13 cellular contexts compared by ENCODE assay signal in the genomic region with DNA sequence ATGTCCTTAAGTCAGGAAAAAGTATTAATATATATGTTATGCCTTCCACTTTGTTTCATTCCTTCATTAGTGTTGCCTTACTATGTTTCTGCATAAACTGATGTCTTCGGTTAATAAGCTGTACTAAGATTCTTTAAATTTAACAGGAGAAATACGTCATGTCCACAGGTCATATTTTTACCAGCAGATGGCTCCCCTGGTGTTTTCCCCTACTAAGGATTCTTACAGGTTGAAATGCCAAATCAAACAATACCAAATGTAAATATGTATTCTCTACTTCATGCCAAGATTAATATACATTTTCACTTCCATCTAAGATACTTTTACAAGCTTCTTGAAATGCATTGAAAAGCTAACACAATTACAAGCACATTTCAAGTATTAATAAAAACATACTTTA.
DNase-seq lines count a peak whose midpoint lies in the region; ATAC-seq, FAIRE-seq and TF ChIP-seq lines count a peak whose summit lies in the region.
"Had no signal": no experiment of that assay in that cellular context is flagged by ENCODE, and none has a peak within 500 bp of the region (broad histone marks: within the 10 kb centered on the region; RNA-seq: fewer than 3 reads in every experiment).

No MANE protein-coding gene starts in this region.

- no peak overlapping the region for H3K27ac ChIP-seq in lower lobe of right lung
- H3K27ac ChIP-seq: heart left ventricle had no signal

- H3K4me3 ChIP-seq in bronchial epithelial cell (ENCODE audit: low read depth, low read length) (no peak overlapping the region), lower lobe of right lung (no peak overlapping the region)
- H3K4me3 ChIP-seq: heart left ventricle, lung had no signal

- ATAC-seq in HG03135 (IDR thresholded peaks at IDR 0.05; ENCODE audit: unreplicated experiment) = no peak
- ATAC-seq in lower lobe of right lung = no peak
- ATAC-seq in HG03280 (IDR thresholded peaks at IDR 0.05; ENCODE audit: unreplicated experiment) = no peak
- ATAC-seq: heart left ventricle had no signal

- TF ChIP-seq CTCF in bronchial epithelial cell (IDR thresholded peaks at IDR 0.05; ENCODE audit: insufficient read depth, low read length, severe bottlenecking) (no peak), lower lobe of right lung (IDR thresholded peaks at IDR 0.05) (no peak)

- intact Hi-C loops in lower lobe of right lung (cut with DNase I) = no loop called here

- no peaks in the 10 kb centered on the region for H3K4me1 ChIP-seq in lower lobe of right lung
- H3K4me1 ChIP-seq: heart left ventricle had no signal

- no peaks in the 10 kb centered on the region for H3K9me3 ChIP-seq in lower lobe of right lung
- H3K9me3 ChIP-seq: heart left ventricle had no signal

- no peak for FAIRE-seq in bronchial epithelial cell (lab: Jason Lieb, UNC)

- H3K27me3 ChIP-seq in bronchial epithelial cell (ENCODE audit: control insufficient read depth, insufficient read depth, low read length) = no peaks in the 10 kb centered on the region
- H3K27me3 ChIP-seq in lower lobe of right lung (ENCODE audit: low read depth) = no peaks in the 10 kb centered on the region
- H3K27me3 ChIP-seq: heart left ventricle had no signal

- H3K36me3 ChIP-seq in bronchial epithelial cell (ENCODE audit: control insufficient read depth, insufficient read depth, low read length) (no peaks in the 10 kb centered on the region), lower lobe of right lung (no peaks in the 10 kb centered on the region)
- H3K36me3 ChIP-seq: heart left ventricle had no signal

- DNase-seq in A172 (ENCODE audit: low spot score) = peak; percentile 20
- peak; percentile 53 for DNase-seq in ELR (ENCODE audit: low read depth)
- peak; percentile 8 for DNase-seq in NCI-H460 (ENCODE audit: extremely low read depth, low read depth)
- peak; percentile 10 for DNase-seq in bronchial epithelial cell (ENCODE audit: low read depth)
- DNase-seq in lower lobe of right lung = no peak
- DNase-seq in nucleus accumbens (lab: John Stamatoyannopoulos, UW) = no peak
- DNase-seq: activated CD4-positive, alpha-beta memory T cell treated with anti-CD3 and anti-CD28 coated beads, Interleukin-2, amount 10 ng/mL, durations not matched to agents 7 days and 5 days; activated naive CD8-positive, alpha-beta T cell treated with anti-CD3 and anti-CD28 coated beads, Interleukin-2, amount 10 ng/mL, durations not matched to agents 7 days and 5 days; CD4-positive, CD25-positive, alpha-beta regulatory T cell; heart left ventricle had no signal

Comparison
In these comparisons a context has a peak if more than half of its experiments do, and no peak if none do; other contexts are left out.
1. DNase-seq: peak in A172 (single experiment), ELR (single experiment), NCI-H460 (single experiment) and bronchial epithelial cell (single experiment); none in lower lobe of right lung (single experiment) and nucleus accumbens (0 of 56).